Comparison of ENCODE assay signal across 1 cellular context in genomic region chr12:6928703-6929407, GRCh38.
TF ChIP-seq lines count a peak whose summit lies in the region.

No MANE protein-coding gene starts in this region.

TF ChIP-seq in endothelial cell of umbilical vein, 7 proteins besides CTCF, POLR2A, EP300 and RAD21:
- no peak for TF ChIP-seq MYC (IDR thresholded peaks at IDR 0.05; ENCODE audit: low read depth, low read length)
- TF ChIP-seq POLR2AphosphoS5 (IDR thresholded peaks at IDR 0.05; ENCODE audit: insufficient read depth, low read depth, low read length), result no peak
- no peak for TF ChIP-seq EZH2 (IDR thresholded peaks at IDR 0.05; ENCODE audit: borderline replicate concordance, low read depth, low read length, severe bottlenecking)
- TF ChIP-seq FOS (IDR thresholded peaks at IDR 0.05; ENCODE audit: borderline replicate concordance, insufficient read depth, low read length), result no peak
